In genomic region chr7:73437699-73438416, GRCh38 we compare ENCODE assay signal across 1 cellular context.
TF ChIP-seq lines count a peak whose summit lies in the region.

No MANE protein-coding gene starts in this region.

TF ChIP-seq in K562, 482 proteins besides CTCF, POLR2A, EP300 and RAD21:
- no peak for TF ChIP-seq ZBTB43 (CRISPR knock-in tag; IDR thresholded peaks at IDR 0.05)
- TF ChIP-seq NR4A1 (CRISPR knock-in tag; IDR thresholded peaks at IDR 0.05) = 0 out of 2 replicates have a peak, but pooled peaks have one; percentile 40
- TF ChIP-seq NR4A1 (tag; IDR thresholded peaks at IDR 0.05) = no peak
- no peak for TF ChIP-seq SRSF7 (optimal IDR thresholded peaks at IDR 0.05; ENCODE audit: low read depth, low read length)
